ENCODE assay signal across 2 cellular contexts in the genomic region with DNA sequence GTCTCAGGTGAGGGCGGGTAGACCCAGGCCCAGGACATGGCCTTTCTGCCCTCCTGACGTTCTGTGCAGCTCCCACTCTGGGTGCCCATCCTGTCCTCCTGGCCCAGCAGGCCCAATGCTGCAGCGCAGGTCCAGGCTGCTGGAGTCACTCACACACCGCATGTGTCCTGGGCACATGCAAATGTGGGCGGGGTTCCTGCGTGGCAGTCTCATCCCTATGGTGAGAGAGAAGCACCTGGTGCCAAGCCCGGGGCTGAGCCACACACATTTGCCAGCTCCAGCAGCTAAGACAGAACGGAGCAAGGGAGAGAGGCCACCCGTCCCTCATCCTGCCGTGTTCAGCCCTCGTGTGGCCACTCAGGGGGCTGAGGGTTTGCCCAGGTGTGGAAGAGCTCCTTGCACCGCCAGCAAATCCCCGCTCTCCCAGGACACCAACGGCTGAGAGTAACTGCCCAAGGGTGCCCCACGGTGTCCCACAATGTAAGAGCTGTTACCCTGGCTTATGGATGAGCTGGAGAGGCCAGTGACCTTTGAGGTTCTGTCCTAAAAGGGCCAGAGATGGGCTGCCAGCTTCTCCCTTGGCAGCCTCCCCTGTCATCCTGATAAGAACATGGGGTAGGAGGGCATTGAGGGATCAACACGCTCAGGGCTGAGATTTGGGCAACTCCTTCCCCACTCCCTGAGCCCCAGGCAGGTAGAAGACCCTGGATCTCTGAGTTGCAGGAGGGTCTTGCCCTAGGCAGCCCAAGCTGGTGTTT.
TF ChIP-seq lines count a peak whose summit lies in the region.

No MANE protein-coding gene starts in this region.

TF ChIP-seq in GM12878, 131 proteins besides CTCF, POLR2A, EP300 and RAD21:
- TF ChIP-seq RAD51 (IDR thresholded peaks at IDR 0.05) (no peak), BACH1 (IDR thresholded peaks at IDR 0.05; ENCODE audit: borderline replicate concordance) (no peak), YBX1 (IDR thresholded peaks at IDR 0.05) (no peak), CHD4 (IDR thresholded peaks at IDR 0.05) (no peak), IKZF1 (conservative IDR thresholded peaks at IDR 0.05) (no peak), HDGF (IDR thresholded peaks at IDR 0.05) (no peak), SUZ12 (IDR thresholded peaks at IDR 0.05; ENCODE audit: unreplicated experiment) (no peak), SP1 (IDR thresholded peaks at IDR 0.05; ENCODE audit: low read depth, low read length) (no peak), STAT3 (IDR thresholded peaks at IDR 0.05; ENCODE audit: low read depth, low read length) (no peak), EZH2 (IDR thresholded peaks at IDR 0.05; ENCODE audit: borderline replicate concordance, control insufficient read depth, low read depth, low read length) (no peak)
- TF ChIP-seq, protein P1, sequence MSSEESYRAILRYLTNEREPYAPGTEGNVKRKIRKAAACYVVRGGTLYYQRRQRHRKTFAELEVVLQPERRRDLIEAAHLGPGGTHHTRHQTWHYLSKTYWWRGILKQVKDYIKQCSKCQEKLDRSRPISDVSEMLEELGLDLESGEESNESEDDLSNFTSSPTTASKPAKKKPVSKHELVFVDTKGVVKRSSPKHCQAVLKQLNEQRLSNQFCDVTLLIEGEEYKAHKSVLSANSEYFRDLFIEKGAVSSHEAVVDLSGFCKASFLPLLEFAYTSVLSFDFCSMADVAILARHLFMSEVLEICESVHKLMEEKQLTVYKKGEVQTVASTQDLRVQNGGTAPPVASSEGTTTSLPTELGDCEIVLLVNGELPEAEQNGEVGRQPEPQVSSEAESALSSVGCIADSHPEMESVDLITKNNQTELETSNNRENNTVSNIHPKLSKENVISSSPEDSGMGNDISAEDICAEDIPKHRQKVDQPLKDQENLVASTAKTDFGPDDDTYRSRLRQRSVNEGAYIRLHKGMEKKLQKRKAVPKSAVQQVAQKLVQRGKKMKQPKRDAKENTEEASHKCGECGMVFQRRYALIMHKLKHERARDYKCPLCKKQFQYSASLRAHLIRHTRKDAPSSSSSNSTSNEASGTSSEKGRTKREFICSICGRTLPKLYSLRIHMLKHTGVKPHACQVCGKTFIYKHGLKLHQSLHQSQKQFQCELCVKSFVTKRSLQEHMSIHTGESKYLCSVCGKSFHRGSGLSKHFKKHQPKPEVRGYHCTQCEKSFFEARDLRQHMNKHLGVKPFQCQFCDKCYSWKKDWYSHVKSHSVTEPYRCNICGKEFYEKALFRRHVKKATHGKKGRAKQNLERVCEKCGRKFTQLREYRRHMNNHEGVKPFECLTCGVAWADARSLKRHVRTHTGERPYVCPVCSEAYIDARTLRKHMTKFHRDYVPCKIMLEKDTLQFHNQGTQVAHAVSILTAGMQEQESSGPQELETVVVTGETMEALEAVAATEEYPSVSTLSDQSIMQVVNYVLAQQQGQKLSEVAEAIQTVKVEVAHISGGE (CRISPR knock-in tag; IDR thresholded peaks at IDR 0.05) = no peak

TF ChIP-seq in liver, 16 proteins besides CTCF, POLR2A, EP300 and RAD21:
- TF ChIP-seq SP1 (IDR thresholded peaks at IDR 0.05) = peak; percentile 66
- TF ChIP-seq, protein P2, sequence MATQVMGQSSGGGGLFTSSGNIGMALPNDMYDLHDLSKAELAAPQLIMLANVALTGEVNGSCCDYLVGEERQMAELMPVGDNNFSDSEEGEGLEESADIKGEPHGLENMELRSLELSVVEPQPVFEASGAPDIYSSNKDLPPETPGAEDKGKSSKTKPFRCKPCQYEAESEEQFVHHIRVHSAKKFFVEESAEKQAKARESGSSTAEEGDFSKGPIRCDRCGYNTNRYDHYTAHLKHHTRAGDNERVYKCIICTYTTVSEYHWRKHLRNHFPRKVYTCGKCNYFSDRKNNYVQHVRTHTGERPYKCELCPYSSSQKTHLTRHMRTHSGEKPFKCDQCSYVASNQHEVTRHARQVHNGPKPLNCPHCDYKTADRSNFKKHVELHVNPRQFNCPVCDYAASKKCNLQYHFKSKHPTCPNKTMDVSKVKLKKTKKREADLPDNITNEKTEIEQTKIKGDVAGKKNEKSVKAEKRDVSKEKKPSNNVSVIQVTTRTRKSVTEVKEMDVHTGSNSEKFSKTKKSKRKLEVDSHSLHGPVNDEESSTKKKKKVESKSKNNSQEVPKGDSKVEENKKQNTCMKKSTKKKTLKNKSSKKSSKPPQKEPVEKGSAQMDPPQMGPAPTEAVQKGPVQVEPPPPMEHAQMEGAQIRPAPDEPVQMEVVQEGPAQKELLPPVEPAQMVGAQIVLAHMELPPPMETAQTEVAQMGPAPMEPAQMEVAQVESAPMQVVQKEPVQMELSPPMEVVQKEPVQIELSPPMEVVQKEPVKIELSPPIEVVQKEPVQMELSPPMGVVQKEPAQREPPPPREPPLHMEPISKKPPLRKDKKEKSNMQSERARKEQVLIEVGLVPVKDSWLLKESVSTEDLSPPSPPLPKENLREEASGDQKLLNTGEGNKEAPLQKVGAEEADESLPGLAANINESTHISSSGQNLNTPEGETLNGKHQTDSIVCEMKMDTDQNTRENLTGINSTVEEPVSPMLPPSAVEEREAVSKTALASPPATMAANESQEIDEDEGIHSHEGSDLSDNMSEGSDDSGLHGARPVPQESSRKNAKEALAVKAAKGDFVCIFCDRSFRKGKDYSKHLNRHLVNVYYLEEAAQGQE (IDR thresholded peaks at IDR 0.05) = peak; percentile 11
- TF ChIP-seq JUND (IDR thresholded peaks at IDR 0.05) = peak in 1 of 2 donors; percentile 17
- TF ChIP-seq, protein P3, sequence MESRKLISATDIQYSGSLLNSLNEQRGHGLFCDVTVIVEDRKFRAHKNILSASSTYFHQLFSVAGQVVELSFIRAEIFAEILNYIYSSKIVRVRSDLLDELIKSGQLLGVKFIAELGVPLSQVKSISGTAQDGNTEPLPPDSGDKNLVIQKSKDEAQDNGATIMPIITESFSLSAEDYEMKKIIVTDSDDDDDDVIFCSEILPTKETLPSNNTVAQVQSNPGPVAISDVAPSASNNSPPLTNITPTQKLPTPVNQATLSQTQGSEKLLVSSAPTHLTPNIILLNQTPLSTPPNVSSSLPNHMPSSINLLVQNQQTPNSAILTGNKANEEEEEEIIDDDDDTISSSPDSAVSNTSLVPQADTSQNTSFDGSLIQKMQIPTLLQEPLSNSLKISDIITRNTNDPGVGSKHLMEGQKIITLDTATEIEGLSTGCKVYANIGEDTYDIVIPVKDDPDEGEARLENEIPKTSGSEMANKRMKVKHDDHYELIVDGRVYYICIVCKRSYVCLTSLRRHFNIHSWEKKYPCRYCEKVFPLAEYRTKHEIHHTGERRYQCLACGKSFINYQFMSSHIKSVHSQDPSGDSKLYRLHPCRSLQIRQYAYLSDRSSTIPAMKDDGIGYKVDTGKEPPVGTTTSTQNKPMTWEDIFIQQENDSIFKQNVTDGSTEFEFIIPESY (IDR thresholded peaks at IDR 0.05) = peak; percentile 32
- TF ChIP-seq FOXA1 (IDR thresholded peaks at IDR 0.05) = no peak
- TF ChIP-seq YY1 (IDR thresholded peaks at IDR 0.05) = peak; percentile 70
- TF ChIP-seq TAF1 (conservative IDR thresholded peaks at IDR 0.05) = no peak
- TF ChIP-seq NR2F2 (IDR thresholded peaks at IDR 0.05) = peak; percentile 39
- TF ChIP-seq GABPA (IDR thresholded peaks at IDR 0.05 in 1 of 2, conservative IDR thresholded peaks at IDR 0.05 in 1 of 2) = no peak
- TF ChIP-seq, protein P4, sequence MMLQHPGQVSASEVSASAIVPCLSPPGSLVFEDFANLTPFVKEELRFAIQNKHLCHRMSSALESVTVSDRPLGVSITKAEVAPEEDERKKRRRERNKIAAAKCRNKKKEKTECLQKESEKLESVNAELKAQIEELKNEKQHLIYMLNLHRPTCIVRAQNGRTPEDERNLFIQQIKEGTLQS (IDR thresholded peaks at IDR 0.05) = no peak
- no peak for TF ChIP-seq HNF4G (IDR thresholded peaks at IDR 0.05)
- TF ChIP-seq FOXA2 (IDR thresholded peaks at IDR 0.05) = peak; percentile 18
- TF ChIP-seq RXRA (IDR thresholded peaks at IDR 0.05) = peak; percentile 91
- TF ChIP-seq, protein P5, sequence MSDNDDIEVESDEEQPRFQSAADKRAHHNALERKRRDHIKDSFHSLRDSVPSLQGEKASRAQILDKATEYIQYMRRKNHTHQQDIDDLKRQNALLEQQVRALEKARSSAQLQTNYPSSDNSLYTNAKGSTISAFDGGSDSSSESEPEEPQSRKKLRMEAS (IDR thresholded peaks at IDR 0.05) = peak; percentile 34
- peak; percentile 60 to 74 for TF ChIP-seq HNF4A (conservative IDR thresholded peaks at IDR 0.05)
- TF ChIP-seq EGR1 (IDR thresholded peaks at IDR 0.05; ENCODE audit: low read depth in 2 of 2) = no peak
